In the genomic region with DNA sequence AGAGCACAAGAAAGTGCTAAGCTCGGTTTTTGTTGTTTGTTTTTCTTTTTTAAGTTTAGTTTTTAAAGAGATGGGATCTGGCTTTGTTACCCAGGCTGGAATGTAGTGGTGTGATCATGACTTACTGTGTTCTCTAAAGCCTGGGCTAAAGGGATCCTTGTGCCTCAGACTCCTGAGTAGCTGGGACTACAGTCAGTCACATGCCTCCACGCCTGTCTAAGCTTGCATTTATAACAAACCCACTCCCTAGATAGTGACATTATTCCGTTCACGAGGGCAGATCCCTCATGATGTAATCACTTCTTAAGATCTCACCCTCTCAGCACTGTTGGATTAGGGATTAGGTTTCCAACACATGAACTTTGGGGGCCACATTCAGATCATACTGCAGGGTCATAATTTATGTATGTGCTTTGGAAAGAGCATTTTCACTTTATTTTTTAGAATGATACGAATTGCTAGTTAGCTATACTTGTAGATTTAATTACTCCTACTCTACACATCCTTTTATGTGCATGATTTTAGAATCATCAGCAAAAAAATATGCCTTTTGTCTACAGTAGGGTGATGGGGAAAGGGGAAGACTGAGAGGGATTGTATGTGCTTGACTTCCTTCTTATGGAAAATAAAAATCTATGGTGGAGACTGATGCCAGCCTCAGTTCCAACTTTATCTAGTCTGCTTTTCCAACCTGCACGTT, we compare ENCODE assay signal across 1 cellular context.
TF ChIP-seq lines count a peak whose summit lies in the region.

No MANE protein-coding gene starts in this region.

TF ChIP-seq in WTC11, 78 proteins besides CTCF, POLR2A, EP300 and RAD21 (continued from another document):
- TF ChIP-seq, protein P1, sequence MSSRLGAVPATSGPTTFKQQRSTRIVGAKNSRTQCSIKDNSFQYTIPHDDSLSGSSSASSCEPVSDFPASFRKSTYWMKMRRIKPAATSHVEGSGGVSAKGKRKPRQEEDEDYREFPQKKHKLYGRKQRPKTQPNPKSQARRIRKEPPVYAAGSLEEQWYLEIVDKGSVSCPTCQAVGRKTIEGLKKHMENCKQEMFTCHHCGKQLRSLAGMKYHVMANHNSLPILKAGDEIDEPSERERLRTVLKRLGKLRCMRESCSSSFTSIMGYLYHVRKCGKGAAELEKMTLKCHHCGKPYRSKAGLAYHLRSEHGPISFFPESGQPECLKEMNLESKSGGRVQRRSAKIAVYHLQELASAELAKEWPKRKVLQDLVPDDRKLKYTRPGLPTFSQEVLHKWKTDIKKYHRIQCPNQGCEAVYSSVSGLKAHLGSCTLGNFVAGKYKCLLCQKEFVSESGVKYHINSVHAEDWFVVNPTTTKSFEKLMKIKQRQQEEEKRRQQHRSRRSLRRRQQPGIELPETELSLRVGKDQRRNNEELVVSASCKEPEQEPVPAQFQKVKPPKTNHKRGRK (CRISPR knock-in tag; IDR thresholded peaks at IDR 0.05; ENCODE audit: borderline replicate concordance) = no peak
- TF ChIP-seq, protein P2, sequence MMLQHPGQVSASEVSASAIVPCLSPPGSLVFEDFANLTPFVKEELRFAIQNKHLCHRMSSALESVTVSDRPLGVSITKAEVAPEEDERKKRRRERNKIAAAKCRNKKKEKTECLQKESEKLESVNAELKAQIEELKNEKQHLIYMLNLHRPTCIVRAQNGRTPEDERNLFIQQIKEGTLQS (CRISPR knock-in tag; conservative IDR thresholded peaks at IDR 0.05) = no peak
- TF ChIP-seq GTF2I (CRISPR knock-in tag; conservative IDR thresholded peaks at IDR 0.05) (no peak), EMX1 (CRISPR knock-in tag; IDR thresholded peaks at IDR 0.05) (no peak), MXD4 (CRISPR knock-in tag; IDR thresholded peaks at IDR 0.05; ENCODE audit: borderline replicate concordance) (no peak), FOXK1 (CRISPR knock-in tag; IDR thresholded peaks at IDR 0.05) (no peak), ZNF671 (CRISPR knock-in tag; IDR thresholded peaks at IDR 0.05) (no peak), TEAD1 (CRISPR knock-in tag; IDR thresholded peaks at IDR 0.05) (no peak), ETV6 (CRISPR knock-in tag; IDR thresholded peaks at IDR 0.05) (no peak), RORB (CRISPR knock-in tag; IDR thresholded peaks at IDR 0.05) (no peak)
- TF ChIP-seq, protein P3, sequence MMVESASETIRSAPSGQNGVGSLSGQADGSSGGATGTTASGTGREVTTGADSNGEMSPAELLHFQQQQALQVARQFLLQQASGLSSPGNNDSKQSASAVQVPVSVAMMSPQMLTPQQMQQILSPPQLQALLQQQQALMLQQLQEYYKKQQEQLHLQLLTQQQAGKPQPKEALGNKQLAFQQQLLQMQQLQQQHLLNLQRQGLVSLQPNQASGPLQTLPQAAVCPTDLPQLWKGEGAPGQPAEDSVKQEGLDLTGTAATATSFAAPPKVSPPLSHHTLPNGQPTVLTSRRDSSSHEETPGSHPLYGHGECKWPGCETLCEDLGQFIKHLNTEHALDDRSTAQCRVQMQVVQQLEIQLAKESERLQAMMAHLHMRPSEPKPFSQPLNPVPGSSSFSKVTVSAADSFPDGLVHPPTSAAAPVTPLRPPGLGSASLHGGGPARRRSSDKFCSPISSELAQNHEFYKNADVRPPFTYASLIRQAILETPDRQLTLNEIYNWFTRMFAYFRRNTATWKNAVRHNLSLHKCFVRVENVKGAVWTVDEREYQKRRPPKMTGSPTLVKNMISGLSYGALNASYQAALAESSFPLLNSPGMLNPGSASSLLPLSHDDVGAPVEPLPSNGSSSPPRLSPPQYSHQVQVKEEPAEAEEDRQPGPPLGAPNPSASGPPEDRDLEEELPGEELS (CRISPR knock-in tag; IDR thresholded peaks at IDR 0.05) = no peak
- TF ChIP-seq, protein P4, sequence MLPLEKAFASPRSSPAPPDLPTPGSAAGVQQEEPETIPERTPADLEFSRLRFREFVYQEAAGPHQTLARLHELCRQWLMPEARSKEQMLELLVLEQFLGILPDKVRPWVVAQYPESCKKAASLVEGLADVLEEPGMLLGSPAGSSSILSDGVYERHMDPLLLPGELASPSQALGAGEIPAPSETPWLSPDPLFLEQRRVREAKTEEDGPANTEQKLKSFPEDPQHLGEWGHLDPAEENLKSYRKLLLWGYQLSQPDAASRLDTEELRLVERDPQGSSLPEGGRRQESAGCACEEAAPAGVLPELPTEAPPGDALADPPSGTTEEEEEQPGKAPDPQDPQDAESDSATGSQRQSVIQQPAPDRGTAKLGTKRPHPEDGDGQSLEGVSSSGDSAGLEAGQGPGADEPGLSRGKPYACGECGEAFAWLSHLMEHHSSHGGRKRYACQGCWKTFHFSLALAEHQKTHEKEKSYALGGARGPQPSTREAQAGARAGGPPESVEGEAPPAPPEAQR (CRISPR knock-in tag; IDR thresholded peaks at IDR 0.05) = no peak
- TF ChIP-seq, protein P5, sequence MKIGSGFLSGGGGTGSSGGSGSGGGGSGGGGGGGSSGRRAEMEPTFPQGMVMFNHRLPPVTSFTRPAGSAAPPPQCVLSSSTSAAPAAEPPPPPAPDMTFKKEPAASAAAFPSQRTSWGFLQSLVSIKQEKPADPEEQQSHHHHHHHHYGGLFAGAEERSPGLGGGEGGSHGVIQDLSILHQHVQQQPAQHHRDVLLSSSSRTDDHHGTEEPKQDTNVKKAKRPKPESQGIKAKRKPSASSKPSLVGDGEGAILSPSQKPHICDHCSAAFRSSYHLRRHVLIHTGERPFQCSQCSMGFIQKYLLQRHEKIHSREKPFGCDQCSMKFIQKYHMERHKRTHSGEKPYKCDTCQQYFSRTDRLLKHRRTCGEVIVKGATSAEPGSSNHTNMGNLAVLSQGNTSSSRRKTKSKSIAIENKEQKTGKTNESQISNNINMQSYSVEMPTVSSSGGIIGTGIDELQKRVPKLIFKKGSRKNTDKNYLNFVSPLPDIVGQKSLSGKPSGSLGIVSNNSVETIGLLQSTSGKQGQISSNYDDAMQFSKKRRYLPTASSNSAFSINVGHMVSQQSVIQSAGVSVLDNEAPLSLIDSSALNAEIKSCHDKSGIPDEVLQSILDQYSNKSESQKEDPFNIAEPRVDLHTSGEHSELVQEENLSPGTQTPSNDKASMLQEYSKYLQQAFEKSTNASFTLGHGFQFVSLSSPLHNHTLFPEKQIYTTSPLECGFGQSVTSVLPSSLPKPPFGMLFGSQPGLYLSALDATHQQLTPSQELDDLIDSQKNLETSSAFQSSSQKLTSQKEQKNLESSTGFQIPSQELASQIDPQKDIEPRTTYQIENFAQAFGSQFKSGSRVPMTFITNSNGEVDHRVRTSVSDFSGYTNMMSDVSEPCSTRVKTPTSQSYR (CRISPR knock-in tag; IDR thresholded peaks at IDR 0.05) = no peak
- TF ChIP-seq, protein P6, sequence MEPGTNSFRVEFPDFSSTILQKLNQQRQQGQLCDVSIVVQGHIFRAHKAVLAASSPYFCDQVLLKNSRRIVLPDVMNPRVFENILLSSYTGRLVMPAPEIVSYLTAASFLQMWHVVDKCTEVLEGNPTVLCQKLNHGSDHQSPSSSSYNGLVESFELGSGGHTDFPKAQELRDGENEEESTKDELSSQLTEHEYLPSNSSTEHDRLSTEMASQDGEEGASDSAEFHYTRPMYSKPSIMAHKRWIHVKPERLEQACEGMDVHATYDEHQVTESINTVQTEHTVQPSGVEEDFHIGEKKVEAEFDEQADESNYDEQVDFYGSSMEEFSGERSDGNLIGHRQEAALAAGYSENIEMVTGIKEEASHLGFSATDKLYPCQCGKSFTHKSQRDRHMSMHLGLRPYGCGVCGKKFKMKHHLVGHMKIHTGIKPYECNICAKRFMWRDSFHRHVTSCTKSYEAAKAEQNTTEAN (CRISPR knock-in tag; IDR thresholded peaks at IDR 0.05) = no peak
